In the genomic region with DNA sequence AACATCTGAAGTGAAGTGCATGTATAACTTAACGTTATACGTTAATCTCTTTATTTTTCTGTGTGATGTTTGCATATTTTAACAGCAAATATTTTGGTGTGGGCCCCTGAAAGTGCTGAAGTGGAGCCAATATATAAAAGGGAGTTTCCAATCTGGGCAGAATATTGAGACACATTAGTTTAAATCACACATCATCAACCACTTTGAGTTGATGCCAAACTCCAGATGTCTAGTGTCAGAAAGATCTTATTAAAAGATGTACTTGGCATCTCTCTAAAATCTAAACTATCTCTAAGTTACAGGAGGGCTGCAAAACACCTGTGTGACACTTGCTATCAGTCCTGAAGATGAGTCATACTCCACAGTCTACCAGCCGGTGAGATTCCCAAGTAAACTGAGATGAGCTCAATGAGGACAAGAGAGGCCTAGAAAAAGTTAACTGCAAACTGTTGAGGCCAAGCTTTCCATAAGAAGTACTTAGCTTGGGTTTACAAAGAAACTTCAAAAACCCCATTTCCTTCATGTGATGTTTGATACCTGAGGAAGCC, we compare ENCODE assay signal across 18 cellular contexts. TPM values are rescaled to one million over a fixed set of nuclear protein-coding genes. Genes with fewer than 3 reads are reported as not detected.
DNase-seq lines count a peak whose midpoint lies in the region; ATAC-seq and TF ChIP-seq lines count a peak whose summit lies in the region.
"Had no signal": no experiment of that assay in that cellular context is flagged by ENCODE, and none has a peak within 500 bp of the region (broad histone marks: within the 10 kb centered on the region; RNA-seq: fewer than 3 reads in every experiment).

No MANE protein-coding gene starts in this region.

- no peaks in the 10 kb centered on the region for H3K36me3 Mint-ChIP-seq in IgD-negative memory B cell
- H3K36me3 Mint-ChIP-seq in natural killer cell treated with Interleukin-12 subunit alpha and Interleukin-12 subunit beta and Interleukin-15 and Interleukin-18, amount 100 ng/mL, for 72 hours = no peaks in the 10 kb centered on the region

- no peak for TF ChIP-seq CTCF in choroid plexus epithelial cell (conservative IDR thresholded peaks at IDR 0.05; ENCODE audit: low read depth, low read length)

- peaks cover 32 to 46% (median 45%) of the 10 kb centered on the region in 3 donors for H3K4me1 Mint-ChIP-seq in IgD-negative memory B cell
- peaks cover 38 to 42% of the 10 kb centered on the region in 2 donors for H3K4me1 Mint-ChIP-seq in natural killer cell treated with Interleukin-12 subunit alpha and Interleukin-12 subunit beta and Interleukin-15 and Interleukin-18, amount 100 ng/mL, for 72 hours (ENCODE audit: low read depth in 2 of 2)

- in situ Hi-C loops in KBM-7 (cut with MboI; ENCODE audit: low pct_unique_long_range_greater_than_20kb, low sequenced_read_pairs) = no loop called here

- H3K27ac Mint-ChIP-seq in IgD-negative memory B cell = peak overlapping the region; percentile 43 to 69 (median 55)
- H3K27ac Mint-ChIP-seq in natural killer cell treated with Interleukin-12 subunit alpha and Interleukin-12 subunit beta and Interleukin-15 and Interleukin-18, amount 100 ng/mL, for 72 hours = peak overlapping the region; percentile 56 to 83

- peak overlapping the region in 1 of 4 donors; percentile 59 for H3K4me3 Mint-ChIP-seq in IgD-negative memory B cell
- no peak overlapping the region for H3K4me3 Mint-ChIP-seq in natural killer cell treated with Interleukin-12 subunit alpha and Interleukin-12 subunit beta and Interleukin-15 and Interleukin-18, amount 100 ng/mL, for 72 hours

- no peak for ATAC-seq in natural killer cell treated with Interleukin-12 subunit alpha and Interleukin-12 subunit beta and Interleukin-15 and Interleukin-18, amount 100 ng/mL, for 72 hours

- H3K4me3 ChIP-seq in choroid plexus epithelial cell (ENCODE audit: low read depth, low read length) = no peak overlapping the region
- H3K4me3 ChIP-seq: BLaER1, left ventricle myocardium inferior, sigmoid colon had no signal

- DNase-seq in DMS53 (lab: John Stamatoyannopoulos, UW) = peak; percentile 78
- DNase-seq in choroid plexus epithelial cell (ENCODE audit: low read depth) = peak; percentile 39
- DNase-seq in natural killer cell treated with Interleukin-12 subunit alpha and Interleukin-12 subunit beta and Interleukin-15 and Interleukin-18, amount 100 ng/mL, for 72 hours (ENCODE audit: low spot score) = no peak
- DNase-seq in stimulated activated CD4-positive, alpha-beta T cell treated with anti-CD3 and anti-CD28 coated beads, Interleukin-15, amount 100 ng/mL, for 24 hours = no peak
- no peak for DNase-seq in T1000 (lab: John Stamatoyannopoulos, UW)
- DNase-seq in GM03348 (ENCODE audit: low spot score) = no peak
- DNase-seq in KBM-7 = no peak
- DNase-seq: activated CD4-positive, CD25-positive, alpha-beta regulatory T cell; effector memory CD4-positive, alpha-beta T cell; H7; left ventricle myocardium inferior; NCI-H1436 treated with DMSO at 0.1 percent for 48 hours; NCI-H446 treated with DMSO at 0.1 percent for 48 hours; Right ventricle myocardium superior; sigmoid colon; stimulated activated CD4-positive, alpha-beta T cell treated with anti-CD3 and anti-CD28 coated beads, Interleukin-2, amount 100 ng/mL, for 48 hours had no signal

- H3K9me3 Mint-ChIP-seq in IgD-negative memory B cell = no peaks in the 10 kb centered on the region
- no peaks in the 10 kb centered on the region for H3K9me3 Mint-ChIP-seq in natural killer cell treated with Interleukin-12 subunit alpha and Interleukin-12 subunit beta and Interleukin-15 and Interleukin-18, amount 100 ng/mL, for 72 hours

- no peaks in the 10 kb centered on the region for H3K27me3 Mint-ChIP-seq in IgD-negative memory B cell
- H3K27me3 Mint-ChIP-seq in natural killer cell treated with Interleukin-12 subunit alpha and Interleukin-12 subunit beta and Interleukin-15 and Interleukin-18, amount 100 ng/mL, for 72 hours = no peaks in the 10 kb centered on the region

RNA-seq across cellular contexts. Expression of gene JAZF1, which starts 11.4 kb away (rescaled TPM):
- polyA plus RNA-seq in IgD-negative memory B cell = 13.7 TPM
- 10 to 100 TPM; 12.6 to 23.6 TPM for total RNA-seq in natural killer cell treated with Interleukin-12 subunit alpha and Interleukin-12 subunit beta and Interleukin-15 and Interleukin-18, amount 100 ng/mL, for 72 hours

Comparison
In these comparisons a context has a peak if more than half of its experiments do, and no peak if none do; other contexts are left out.
1. DNase-seq: peak in DMS53 (single experiment) and choroid plexus epithelial cell (single experiment); none in natural killer cell treated with Interleukin-12 subunit alpha and Interleukin-12 subunit beta and Interleukin-15 and Interleukin-18, amount 100 ng/mL, for 72 hours (single experiment), stimulated activated CD4-positive, alpha-beta T cell treated with anti-CD3 and anti-CD28 coated beads, Interleukin-15, amount 100 ng/mL, for 24 hours (single experiment), T1000 (single experiment), GM03348 (single experiment) and KBM-7 (single experiment).